8 cellular contexts compared by ENCODE assay signal in genomic region chr10:97463363-97464132, GRCh38. TPM values are rescaled to one million over a fixed set of nuclear protein-coding genes. Genes with fewer than 3 reads are reported as not detected.
DNase-seq lines count a peak whose midpoint lies in the region; ATAC-seq and TF ChIP-seq lines count a peak whose summit lies in the region.

No MANE protein-coding gene starts in this region.

- H3K36me3 Mint-ChIP-seq in CD4-positive, alpha-beta memory T cell = peaks cover 55 to 89% of the 10 kb centered on the region in 2 donors
- peaks cover 37% of the 10 kb centered on the region for H3K36me3 Mint-ChIP-seq in activated naive CD4-positive, alpha-beta T cell treated with anti-CD3 and anti-CD28 coated beads for 36 hours (ENCODE audit: low read depth)

- H3K4me3 ChIP-seq in CD4-positive, alpha-beta memory T cell (ENCODE audit: low read length in 2 of 2) = no peak overlapping the region
- no peak overlapping the region for H3K4me3 ChIP-seq in trophoblast cell (ENCODE audit: low read depth, low read length)

- intact Hi-C loops in CD4-positive, alpha-beta memory T cell (cut with micrococcal nuclease) = loop anchor here (1.0 to 5.0 kb wide), 3 partner anchors 35 to 90 kb away; partner anchors contain the start of genes MMS19 and UBTD1
- intact Hi-C loops in activated naive CD4-positive, alpha-beta T cell treated with anti-CD3 and anti-CD28 coated beads for 36 hours (cut with micrococcal nuclease) = loop anchor here (1.0 kb wide), 3 partner anchors 35 to 90 kb away; partner anchors contain the start of genes MMS19 and UBTD1
- intact Hi-C loops in Right ventricle myocardium superior (cut with DNase I) = loop anchor here (2.0 to 10.0 kb wide), 2 partner anchors 89 to 151 kb away; no protein-coding TSS in a partner anchor

- H3K27me3 Mint-ChIP-seq in CD4-positive, alpha-beta memory T cell = no peaks in the 10 kb centered on the region
- H3K27me3 Mint-ChIP-seq in activated naive CD4-positive, alpha-beta T cell treated with anti-CD3 and anti-CD28 coated beads for 36 hours (ENCODE audit: low read depth) = no peaks in the 10 kb centered on the region

- no peak overlapping the region for H2AFZ ChIP-seq in trophoblast cell (ENCODE audit: insufficient read depth, low read length, poor library complexity)

- peaks cover 0 to 2% (median 0%) of the 10 kb centered on the region in 4 donors for H3K4me1 Mint-ChIP-seq in CD4-positive, alpha-beta memory T cell
- no peaks in the 10 kb centered on the region for H3K4me1 Mint-ChIP-seq in activated naive CD4-positive, alpha-beta T cell treated with anti-CD3 and anti-CD28 coated beads for 36 hours (ENCODE audit: low read depth)

- H3K27ac ChIP-seq in CD4-positive, alpha-beta memory T cell (ENCODE audit: low read depth, low read length) = no peak overlapping the region
- H3K27ac ChIP-seq in trophoblast cell (ENCODE audit: low read depth, low read length) = no peak overlapping the region

- no peak overlapping the region for H3K18ac ChIP-seq in trophoblast cell (ENCODE audit: low read length)

- no peak overlapping the region for H2BK12ac ChIP-seq in trophoblast cell (ENCODE audit: low read length)

- CTCF ChIA-PET in CD4-positive, alpha-beta memory T cell (lab: Charles Lee; ENCODE audit: partially characterized antibody) = interaction anchor here (0.5 to 5.5 kb wide), 9 partner anchors 9 to 155 kb away, joined by 3 to 83 read pairs (median 4); no protein-coding TSS in a partner anchor
- CTCF ChIA-PET in activated naive CD4-positive, alpha-beta T cell treated with anti-CD3 and anti-CD28 coated beads for 36 hours (lab: Charles Lee) = interaction anchor here (0.6 to 5.2 kb wide), 14 partner anchors 9 to 191 kb away, joined by 3 to 63 read pairs (median 5); no protein-coding TSS in a partner anchor

- ATAC-seq in Right ventricle myocardium superior (ENCODE audit: poor library complexity) (peak; percentile 70), HG03108 (IDR thresholded peaks at IDR 0.05; ENCODE audit: unreplicated experiment) (no peak)

- no peak overlapping the region for H3K9ac ChIP-seq in trophoblast cell (ENCODE audit: low read length)

- no peak overlapping the region for H4K12ac ChIP-seq in trophoblast cell (ENCODE audit: low read depth, low read length)

- H3K4me3 Mint-ChIP-seq in CD4-positive, alpha-beta memory T cell = no peak overlapping the region
- H3K4me3 Mint-ChIP-seq in activated naive CD4-positive, alpha-beta T cell treated with anti-CD3 and anti-CD28 coated beads for 36 hours = no peak overlapping the region

- H2BK5ac ChIP-seq in trophoblast cell (ENCODE audit: low read depth, low read length, poor library complexity) = no peak overlapping the region

- POLR2A ChIA-PET in CD4-positive, alpha-beta memory T cell (lab: Charles Lee; ENCODE audit: partially characterized antibody) = interaction anchor here (0.7 kb wide), 1 partner anchor 40 kb away, joined by 3 read pairs; no protein-coding TSS in a partner anchor

- no peaks in the 10 kb centered on the region for H3K79me1 ChIP-seq in trophoblast cell (ENCODE audit: low read length)

- no peak overlapping the region for H3K23ac ChIP-seq in trophoblast cell (ENCODE audit: low read length)

- no peak overlapping the region for H3K4me2 ChIP-seq in trophoblast cell (ENCODE audit: low read length)

- DNase-seq in CD4-positive, alpha-beta memory T cell = peak; percentile 31 to 52 (median 42)
- DNase-seq in GM20000 (ENCODE audit: low spot score) (peak; percentile 54), NCI-H526 (lab: John Stamatoyannopoulos, UW) (peak; percentile 12 to 75), Right ventricle myocardium superior (no peak), trophoblast cell (peak; percentile 90), COR-L47 (lab: John Stamatoyannopoulos, UW) (no peak)
- DNase-seq in activated naive CD4-positive, alpha-beta T cell treated with anti-CD3 and anti-CD28 coated beads for 36 hours = peak; percentile 49

- H3K36me3 ChIP-seq in CD4-positive, alpha-beta memory T cell (ENCODE audit: insufficient read depth, low read length) = peaks cover 81% of the 10 kb centered on the region
- peaks cover 65 to 77% of the 10 kb centered on the region in 2 experiments for H3K36me3 ChIP-seq in trophoblast cell (ENCODE audit: control insufficient read depth in 1 of 2, insufficient read depth in 2 of 2, low read length in 2 of 2)

- H3K9me3 ChIP-seq in CD4-positive, alpha-beta memory T cell (ENCODE audit: control insufficient read depth in 1 of 2, low read length in 2 of 2) = no peaks in the 10 kb centered on the region
- H3K9me3 ChIP-seq in trophoblast cell (ENCODE audit: insufficient read depth, low read depth, low read length) = no peaks in the 10 kb centered on the region

- H3K14ac ChIP-seq in trophoblast cell (ENCODE audit: low read length) = no peak overlapping the region

- H4K8ac ChIP-seq in trophoblast cell (ENCODE audit: low read depth, low read length) = no peak overlapping the region

- H3K9me3 Mint-ChIP-seq in CD4-positive, alpha-beta memory T cell = no peaks in the 10 kb centered on the region
- no peaks in the 10 kb centered on the region for H3K9me3 Mint-ChIP-seq in activated naive CD4-positive, alpha-beta T cell treated with anti-CD3 and anti-CD28 coated beads for 36 hours

- no peak overlapping the region for H2BK120ac ChIP-seq in trophoblast cell (ENCODE audit: insufficient read depth, low read length, poor library complexity)

- H4K91ac ChIP-seq in trophoblast cell (ENCODE audit: low read depth, low read length) = no peak overlapping the region

- TF ChIP-seq CTCF in GM20000 (IDR thresholded peaks at IDR 0.05; ENCODE audit: extremely low read depth, missing control alignments) = peak; percentile 59

- no peaks in the 10 kb centered on the region for H3K4me1 ChIP-seq in CD4-positive, alpha-beta memory T cell (ENCODE audit: insufficient read depth, low read length)
- peaks cover 3 to 6% of the 10 kb centered on the region in 2 experiments for H3K4me1 ChIP-seq in trophoblast cell (ENCODE audit: control insufficient read depth in 1 of 2, insufficient read depth in 2 of 2, low read length in 2 of 2)

- no peak overlapping the region for H2AK5ac ChIP-seq in trophoblast cell (ENCODE audit: low read length)

- no peaks in the 10 kb centered on the region for H3K79me2 ChIP-seq in trophoblast cell (ENCODE audit: control insufficient read depth, insufficient read depth, low read length, poor library complexity)

- no peaks in the 10 kb centered on the region for H3K27me3 ChIP-seq in CD4-positive, alpha-beta memory T cell (ENCODE audit: insufficient read depth, low read length)
- H3K27me3 ChIP-seq in trophoblast cell (ENCODE audit: insufficient read depth, low read length) = no peaks in the 10 kb centered on the region

- H3K4ac ChIP-seq in trophoblast cell (ENCODE audit: low read depth, low read length) = no peak overlapping the region

- WGBS in trophoblast cell (ENCODE audit: extremely low coverage, insufficient coverage, insufficient read length) = no CpG with 5 or more reads among the region's 4 CpGs

- peak overlapping the region; percentile 12 to 77 (median 37) for H3K27ac Mint-ChIP-seq in CD4-positive, alpha-beta memory T cell
- peak overlapping the region; percentile 50 for H3K27ac Mint-ChIP-seq in activated naive CD4-positive, alpha-beta T cell treated with anti-CD3 and anti-CD28 coated beads for 36 hours

RNA-seq across cellular contexts. Expression of gene ZDHHC16, which starts 17.6 kb away (rescaled TPM):
- 10 to 100 TPM; 29.6 to 29.7 TPM for total RNA-seq in CD4-positive, alpha-beta memory T cell
- 10 to 100 TPM; 33.9 to 52.1 TPM for polyA plus RNA-seq in CD4-positive, alpha-beta memory T cell
- 10 to 100 TPM; 20.7 to 26.5 TPM for total RNA-seq in activated naive CD4-positive, alpha-beta T cell treated with anti-CD3 and anti-CD28 coated beads for 36 hours
- 18.5 TPM for total RNA-seq in Right ventricle myocardium superior
- polyA plus RNA-seq in trophoblast cell (2013) = 33.1 and 33.5 TPM in 2 replicates

RNA-seq across cellular contexts. Expression of gene EXOSC1, which starts 17.7 kb away (rescaled TPM):
- total RNA-seq in CD4-positive, alpha-beta memory T cell = 10 to 100 TPM; 60.6 to 62.7 TPM
- 10 to 100 TPM; 93.3 to 93.7 TPM for polyA plus RNA-seq in CD4-positive, alpha-beta memory T cell
- 10 to 100 TPM; 54.9 to 64.0 TPM for total RNA-seq in activated naive CD4-positive, alpha-beta T cell treated with anti-CD3 and anti-CD28 coated beads for 36 hours
- 14.5 TPM for total RNA-seq in Right ventricle myocardium superior
- 46.4 and 49.2 TPM in 2 replicates for polyA plus RNA-seq in trophoblast cell (2013)

RNA-seq across cellular contexts. Expression of gene MMS19, which starts 34.7 kb away (rescaled TPM):
- 100 to 1,000 TPM; 109 to 111 TPM for total RNA-seq in CD4-positive, alpha-beta memory T cell
- polyA plus RNA-seq in CD4-positive, alpha-beta memory T cell = 10 to 100 TPM; 35.9 to 43.1 TPM
- total RNA-seq in activated naive CD4-positive, alpha-beta T cell treated with anti-CD3 and anti-CD28 coated beads for 36 hours = 10 to 100 TPM; 95.0 to 95.6 TPM
- 34.0 TPM for total RNA-seq in Right ventricle myocardium superior
- 91.9 and 93.6 TPM in 2 replicates for polyA plus RNA-seq in trophoblast cell (2013)

RNA-seq across cellular contexts. Expression of gene UBTD1, which starts 35.2 kb away (rescaled TPM):
- total RNA-seq in CD4-positive, alpha-beta memory T cell = 1 to 10 TPM; 1.9 TPM
- polyA plus RNA-seq in CD4-positive, alpha-beta memory T cell = 1 to 10 TPM; 1.3 to 1.7 TPM
- 1 to 10 TPM in 1 of 2 experiments, under 1 TPM in 1; 0.86 to 1.3 TPM for total RNA-seq in activated naive CD4-positive, alpha-beta T cell treated with anti-CD3 and anti-CD28 coated beads for 36 hours
- 26.7 TPM for total RNA-seq in Right ventricle myocardium superior
- polyA plus RNA-seq in trophoblast cell (2013) = 12.9 and 13.5 TPM in 2 replicates

RNA-seq across cellular contexts. Expression of gene PGAM1, which starts 37.6 kb away (rescaled TPM):
- 100 to 1,000 TPM in 1 of 2 experiments, 10 to 100 TPM in 1; 95.7 to 102 TPM for total RNA-seq in CD4-positive, alpha-beta memory T cell
- 100 to 1,000 TPM; 300 to 371 TPM for polyA plus RNA-seq in CD4-positive, alpha-beta memory T cell
- 1,000 to 10,000 TPM; 1,371 to 1,393 TPM for total RNA-seq in activated naive CD4-positive, alpha-beta T cell treated with anti-CD3 and anti-CD28 coated beads for 36 hours
- total RNA-seq in Right ventricle myocardium superior = 187 TPM
- polyA plus RNA-seq in trophoblast cell (2013) = 324 and 327 TPM in 2 replicates

Comparison
In these comparisons a context has a peak if more than half of its experiments do, and no peak if none do; other contexts are left out.
1. DNase-seq: peak in CD4-positive, alpha-beta memory T cell (5 of 5), GM20000 (single experiment), NCI-H526 (2 of 2), activated naive CD4-positive, alpha-beta T cell treated with anti-CD3 and anti-CD28 coated beads for 36 hours (single experiment) and trophoblast cell (2 of 2); none in Right ventricle myocardium superior (single experiment) and COR-L47 (single experiment).